Comparison of ENCODE assay signal across 8 cellular contexts in the genomic region with DNA sequence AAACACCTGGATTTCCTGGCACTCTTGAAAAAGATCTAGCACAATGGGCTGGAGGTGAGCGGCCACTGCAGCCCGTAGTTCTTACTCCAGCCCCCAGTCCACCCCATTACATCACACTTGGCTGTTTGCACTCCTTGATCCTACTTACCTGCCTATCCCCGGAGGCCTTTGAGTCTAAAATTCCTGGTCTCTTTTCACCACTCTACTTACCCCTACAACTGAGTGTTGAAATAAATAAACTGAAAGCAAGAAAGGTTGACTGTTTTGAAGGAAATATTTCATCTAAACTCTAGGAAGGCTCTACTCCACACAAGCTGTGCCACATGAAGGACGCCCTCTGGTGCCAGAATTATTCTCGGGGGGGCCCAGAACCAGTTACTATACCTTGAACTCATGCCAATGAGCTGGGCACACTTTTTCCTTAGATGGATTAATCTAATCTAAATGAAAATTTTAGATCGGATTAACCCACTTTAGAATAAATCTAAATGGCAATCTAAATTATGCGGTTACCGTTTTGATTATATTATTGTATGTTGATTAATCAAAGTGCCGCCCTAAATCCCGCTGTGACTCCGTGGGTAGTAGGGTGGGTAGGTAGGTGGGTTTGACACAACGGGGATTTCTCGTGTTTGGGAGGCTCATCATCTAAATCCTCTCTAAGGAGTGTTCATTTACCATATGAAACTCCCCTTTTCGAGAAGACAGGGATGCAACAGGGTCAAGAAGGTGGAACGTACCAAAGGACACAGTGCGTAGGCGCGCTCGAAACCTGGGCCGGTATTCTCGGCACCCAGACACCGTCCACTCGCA. TPM values are rescaled to one million over a fixed set of nuclear protein-coding genes. Genes with fewer than 3 reads are reported as not detected.
DNase-seq lines count a peak whose midpoint lies in the region; ATAC-seq and TF ChIP-seq lines count a peak whose summit lies in the region.

No MANE protein-coding gene starts in this region.

- TF ChIP-seq POLR2A in gastrocnemius medialis (IDR thresholded peaks at IDR 0.05): no peak

- intact Hi-C loops in Panc1 (cut with micrococcal nuclease; ENCODE audit: unreplicated experiment): no loop called here
- intact Hi-C loops in gastrocnemius medialis (cut with DNase I; ENCODE audit: low total_unique reads): loop anchor here (2.0 to 5.0 kb wide), 4 partner anchors 21 to 1369 kb away; a partner anchor contains a TSS

- H3K27me3 ChIP-seq in Panc1 (ENCODE audit: control insufficient read depth, insufficient read depth, low read length): no peaks in the 10 kb centered on the region
- H3K27me3 ChIP-seq in right atrium auricular region: no peaks in the 10 kb centered on the region
- no peaks in the 10 kb centered on the region for H3K27me3 ChIP-seq in gastrocnemius medialis

- in situ Hi-C loops in Panc1 (cut with HindIII; ENCODE audit: low pct_unique_long_range_greater_than_20kb, low sequenced_read_pairs): no loop called here
- in situ Hi-C loops in gastrocnemius medialis (cut with MboI; ENCODE audit: low sequenced_read_pairs in 4 of 4): no loop called here

- H3K27ac ChIP-seq in Panc1 (ENCODE audit: low read length) (peak overlapping the region; percentile 100), right atrium auricular region (peak overlapping the region; percentile 100), gastrocnemius medialis (peak overlapping the region; percentile 86 to 100 (median 97))

- POLR2A ChIA-PET in Panc1 (lab: Charles Lee): interaction anchor here (0.6 to 1.8 kb wide), 12 partner anchors 9 to 374 kb away, joined by 3 to 22 read pairs (median 3); no protein-coding TSS in a partner anchor

- no peak; the same call in 1 of the 2 replicates for ATAC-seq in Panc1
- ATAC-seq in gastrocnemius medialis: peak in 1 of 2 donors; percentile 9
- ATAC-seq in GM18858 (IDR thresholded peaks at IDR 0.05; ENCODE audit: unreplicated experiment): no peak

- DNase-seq in GDM1 (lab: John Stamatoyannopoulos, UW): peak; percentile 35
- peak in 66 of 76 experiments; percentile 12 to 85 (median 54) for DNase-seq in HUDEP-2 (lab: John Stamatoyannopoulos, UW; ENCODE audit: unreplicated experiment in 76 of 76)
- DNase-seq in Panc1 (ENCODE audit: low read depth, low spot score): no peak
- DNase-seq in activated naive CD4-positive, alpha-beta T cell treated with anti-CD3 and anti-CD28 coated beads, Interleukin-2, amount 50 U/mL, for 16 hours: peak; percentile 65
- DNase-seq in right atrium auricular region (ENCODE audit: low spot score): no peak
- peak in 1 of 2 donors; percentile 57 for DNase-seq in gastrocnemius medialis
- no peak for DNase-seq in dedifferentiated amniotic fluid mesenchymal stem cell (ENCODE audit: extremely low spot score)

- H3K4me1 ChIP-seq in Panc1 (ENCODE audit: control insufficient read depth, insufficient read depth, low read length) (peaks cover 22% of the 10 kb centered on the region), right atrium auricular region (peaks cover 0 to 30% of the 10 kb centered on the region in 2 donors), gastrocnemius medialis (peaks cover 28 to 30% of the 10 kb centered on the region in 2 donors)

- CTCF ChIA-PET in Panc1 (lab: Charles Lee): interaction anchor here (1.0 to 1.2 kb wide), 5 partner anchors 9 to 139 kb away, joined by 4 to 13 read pairs (median 4); no protein-coding TSS in a partner anchor

- peak overlapping the region; percentile 89 to 91 for H3K4me3 ChIP-seq in Panc1 (ENCODE audit: low read depth in 2 of 2, low read length in 2 of 2)
- H3K4me3 ChIP-seq in right atrium auricular region: peak overlapping the region; percentile 92 to 99
- peak overlapping the region; percentile 55 to 100 (median 82) for H3K4me3 ChIP-seq in gastrocnemius medialis

- TSS peak; percentile 98 for BruUV-seq in Panc1 (replicated peaks; lab: Mats Ljungman, UMichigan)

- H3K36me3 ChIP-seq in Panc1 (ENCODE audit: control insufficient read depth, insufficient read depth, low read length) (peaks cover 27% of the 10 kb centered on the region), right atrium auricular region (peaks cover 38% of the 10 kb centered on the region), gastrocnemius medialis (peaks cover 12 to 36% of the 10 kb centered on the region in 2 donors)

- peak; percentile 70 for TF ChIP-seq CTCF in Panc1 (IDR thresholded peaks at IDR 0.05)
- TF ChIP-seq CTCF in right atrium auricular region (IDR thresholded peaks at IDR 0.05): peak in 1 of 2 donors; percentile 26
- no peak for TF ChIP-seq CTCF in gastrocnemius medialis (IDR thresholded peaks at IDR 0.05 in 4 of 5, conservative IDR thresholded peaks at IDR 0.05 in 1 of 5)

- H3K9me3 ChIP-seq in Panc1 (ENCODE audit: control insufficient read depth, insufficient read depth, low read depth, low read length) (no peaks in the 10 kb centered on the region; the same call in 1 of the 2 replicates), right atrium auricular region (no peaks in the 10 kb centered on the region), gastrocnemius medialis (no peaks in the 10 kb centered on the region)

RNA-seq across cellular contexts. Expression of a gene that starts 0.7 kb away (rescaled TPM):
- 747 TPM for total RNA-seq in Panc1 (2021; ENCODE audit: unreplicated experiment)
- polyA plus RNA-seq in Panc1 (2012; ENCODE audit: insufficient read length): 685 TPM
- 100 to 1,000 TPM; 331 to 390 TPM for total RNA-seq in right atrium auricular region
- 100 to 1,000 TPM; 222 to 842 (median 375) TPM for total RNA-seq in gastrocnemius medialis

RNA-seq across cellular contexts. Expression of a gene that starts 24.1 kb away (rescaled TPM):
- not detected for total RNA-seq in Panc1 (2021; ENCODE audit: unreplicated experiment)
- not detected for polyA plus RNA-seq in Panc1 (2012; ENCODE audit: insufficient read length)
- total RNA-seq in right atrium auricular region: not detected
- total RNA-seq in gastrocnemius medialis: not detected

RNA-seq across cellular contexts. Expression of a gene that starts 46.4 kb away (rescaled TPM):
- total RNA-seq in Panc1 (2021; ENCODE audit: unreplicated experiment) (11.6 TPM), right atrium auricular region (under 1 TPM in 1 of 2 donors, not detected in 1; 0.08 TPM), gastrocnemius medialis (under 1 TPM in 1 of 4 donors, not detected in 3; 0.22 TPM)
- polyA plus RNA-seq in Panc1 (2012; ENCODE audit: insufficient read length): 16.4 TPM

Comparison
In these comparisons a context has a peak if more than half of its experiments do, and no peak if none do; other contexts are left out.
1. DNase-seq: peak in GDM1 (single experiment), HUDEP-2 (66 of 76) and activated naive CD4-positive, alpha-beta T cell treated with anti-CD3 and anti-CD28 coated beads, Interleukin-2, amount 50 U/mL, for 16 hours (single experiment); none in Panc1 (single experiment), right atrium auricular region (single experiment) and dedifferentiated amniotic fluid mesenchymal stem cell (single experiment).
2. RNA of a gene that starts 46.4 kb away (total RNA-seq): 11.6 TPM in Panc1 (single experiment); 0.08 TPM in right atrium auricular region and 0.22 TPM in gastrocnemius medialis; every median in the first group is over 10 times any median in the second.
3. Peak in every context shown above with its lines, with median percentiles within 50 percentile points of each other: H3K27ac ChIP-seq and H3K4me3 ChIP-seq.